Comparison of ENCODE assay signal across 1 cellular context in genomic region chr20:53940883-53941546, GRCh38.
TF ChIP-seq lines count a peak whose summit lies in the region.

No MANE protein-coding gene starts in this region.

TF ChIP-seq in SK-N-SH treated with all-trans-retinoic acid at 6 μM for 48 hours, 23 proteins besides CTCF, POLR2A, EP300 and RAD21 (continued from another document):
- no peak for TF ChIP-seq ZFP3 (CRISPR knock-in tag; IDR thresholded peaks at IDR 0.05)
